8 cellular contexts compared by ENCODE assay signal in the genomic region with DNA sequence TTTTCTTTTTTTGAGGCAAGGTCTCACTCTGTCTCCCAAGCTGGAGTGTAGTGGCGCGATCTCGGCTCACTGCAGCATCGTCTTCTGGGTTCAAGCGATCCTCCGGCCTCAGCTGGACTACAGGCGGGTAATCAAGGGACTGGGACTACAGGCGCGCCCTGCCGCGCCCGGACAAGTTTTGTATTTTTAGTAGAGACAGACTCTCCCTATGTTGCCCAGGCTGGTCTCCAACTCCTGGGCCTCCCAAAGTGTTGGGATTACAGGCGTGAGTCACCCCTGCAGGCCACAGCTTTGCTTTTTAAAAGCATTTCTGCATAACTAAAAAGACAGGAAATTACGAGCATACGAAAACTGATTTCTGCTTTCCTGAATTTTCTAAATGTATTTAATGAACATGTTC. TPM values are rescaled to one million over a fixed set of nuclear protein-coding genes. Genes with fewer than 3 reads are reported as not detected.
DNase-seq lines count a peak whose midpoint lies in the region; ATAC-seq, FAIRE-seq and TF ChIP-seq lines count a peak whose summit lies in the region.

No MANE protein-coding gene starts in this region.

- no peak overlapping the region for H3K4me2 ChIP-seq in neural cell (ENCODE audit: low read length)

- TF ChIP-seq EP300 in neural cell (conservative IDR thresholded peaks at IDR 0.05; ENCODE audit: poor library complexity, severe bottlenecking), result no peak

- peaks cover 4% of the 10 kb centered on the region for H3K79me2 ChIP-seq in neural cell (replicated peaks; ENCODE audit: insufficient read depth, low read length)

- no peaks in the 10 kb centered on the region for H3K27me3 Mint-ChIP-seq in Caco-2 (ENCODE audit: insufficient read depth, unreplicated experiment)

- no peaks in the 10 kb centered on the region for H3F3A ChIP-seq in neural cell (ENCODE audit: insufficient read depth, low read length, poor library complexity, severe bottlenecking)

- no peak for FAIRE-seq in pancreas (lab: Jason Lieb, UNC)

- H3K9me3 Mint-ChIP-seq in Caco-2 (ENCODE audit: unreplicated experiment), result no peaks in the 10 kb centered on the region

- no peaks in the 10 kb centered on the region for H3K9me3 ChIP-seq in Caco-2
- no peaks in the 10 kb centered on the region for H3K9me3 ChIP-seq in ectodermal cell (ENCODE audit: control insufficient read depth, low read length)
- H3K9me3 ChIP-seq in neural cell (ENCODE audit: low read length), result no peaks in the 10 kb centered on the region
- no peaks in the 10 kb centered on the region for H3K9me3 ChIP-seq in pancreas

- H3K27ac ChIP-seq in ectodermal cell (ENCODE audit: insufficient read depth, low read depth, low read length, poor library complexity, severe bottlenecking) (no peak overlapping the region), neural cell (ENCODE audit: low read length) (peak overlapping the region; percentile 20), pancreas (no peak overlapping the region)

- intact Hi-C loops in Caco-2 (cut with micrococcal nuclease; ENCODE audit: unreplicated experiment) (no loop called here), pancreas (cut with DNase I) (no loop called here)

- H3K4me3 ChIP-seq in Caco-2 (ENCODE audit: low read depth, low read length) (no peak overlapping the region; the same call in 1 of the 2 replicates), NB4 (ENCODE audit: low read depth, low read length) (peak overlapping the region; percentile 53), ectodermal cell (ENCODE audit: insufficient read depth, low read depth, low read length) (peak overlapping the region; percentile 81), neural cell (ENCODE audit: low read length) (peak overlapping the region; percentile 98), pancreas (peak overlapping the region in 1 of 4 donors; percentile 87)

- TF ChIP-seq POLR2A in NB4 (IDR thresholded peaks at IDR 0.05; ENCODE audit: extremely low read depth, insufficient read length), result no peak

- H3K27ac Mint-ChIP-seq in Caco-2 (ENCODE audit: unreplicated experiment), result no peak overlapping the region

- TF ChIP-seq CTCF in Caco-2 (IDR thresholded peaks at IDR 0.05; ENCODE audit: insufficient read depth in 1 of 2, low read depth in 1 of 2, low read length in 1 of 2, severe bottlenecking in 1 of 2, unreplicated experiment in 1 of 2) (no peak), NB4 (IDR thresholded peaks at IDR 0.05; ENCODE audit: low read depth, low read length) (no peak), neural cell (IDR thresholded peaks at IDR 0.05; ENCODE audit: poor library complexity, severe bottlenecking) (no peak), pancreas (IDR thresholded peaks at IDR 0.05) (no peak)

- WGBS in ectodermal cell, 2 experiments, result 22 to 26% methylated on average over 15 of the region's 15 CpGs
- 91 to 94% methylated on average over 15 of the region's 15 CpGs for WGBS in pancreas, 2 donors

- H2AFZ ChIP-seq in neural cell (ENCODE audit: low read depth, low read length), result no peak overlapping the region

- H3K36me3 Mint-ChIP-seq in Caco-2 (ENCODE audit: insufficient read depth, unreplicated experiment), result no peaks in the 10 kb centered on the region

- ATAC-seq in pancreas (no peak), HG03025 (IDR thresholded peaks at IDR 0.05; ENCODE audit: low FRiP score, unreplicated experiment) (no peak)

- no peaks in the 10 kb centered on the region for H3K27me3 ChIP-seq in Caco-2 (replicated peaks; ENCODE audit: control insufficient read depth, insufficient read depth, low read length)
- H3K27me3 ChIP-seq in ectodermal cell (ENCODE audit: control insufficient read depth, insufficient read depth, low read length, poor library complexity, severe bottlenecking), result no peaks in the 10 kb centered on the region
- H3K27me3 ChIP-seq in neural cell (ENCODE audit: insufficient read depth, low read depth, low read length), result no peaks in the 10 kb centered on the region
- H3K27me3 ChIP-seq in pancreas, result no peaks in the 10 kb centered on the region

- H3K9me2 ChIP-seq in neural cell (ENCODE audit: insufficient read depth, low read length), result no peaks in the 10 kb centered on the region

- H4K20me1 ChIP-seq in neural cell (ENCODE audit: insufficient read depth), result no peaks in the 10 kb centered on the region

- no TSS peak for BruUV-seq in Caco-2 (replicated peaks; lab: Mats Ljungman, UMichigan)

- no peak for TF ChIP-seq RAD21 in neural cell (conservative IDR thresholded peaks at IDR 0.05)

- POLR2A ChIA-PET in Caco-2 (lab: Charles Lee), result no interaction called here

- no peak overlapping the region for H3K9ac ChIP-seq in neural cell (ENCODE audit: low read length)

- CTCF ChIA-PET in Caco-2 (lab: Charles Lee), result interaction anchor here (0.7 kb wide), 1 partner anchor 23 kb away, joined by 3 read pairs; no protein-coding TSS in a partner anchor

- no peaks in the 10 kb centered on the region for H3K4me1 Mint-ChIP-seq in Caco-2 (ENCODE audit: low read depth, unreplicated experiment)

- H3K4me3 Mint-ChIP-seq in Caco-2 (ENCODE audit: unreplicated experiment), result peak overlapping the region; percentile 80

- H3K36me3 ChIP-seq in Caco-2 (ENCODE audit: control insufficient read depth, insufficient read depth, low read length) (no peaks in the 10 kb centered on the region), ectodermal cell (ENCODE audit: control insufficient read depth, insufficient read depth, low read length) (no peaks in the 10 kb centered on the region), neural cell (ENCODE audit: insufficient read depth, low read length) (no peaks in the 10 kb centered on the region), pancreas (no peaks in the 10 kb centered on the region)

- peak in 1 of 2 experiments; percentile 0 for DNase-seq in Caco-2
- peak; percentile 26 for DNase-seq in NB4 (ENCODE audit: low read depth)
- DNase-seq in pancreas, result no peak
- no peak for DNase-seq in activated effector memory CD4-positive, alpha-beta T cell treated with Interleukin-2 at 50 U/mL for 16 hours
- DNase-seq in dedifferentiated amniotic fluid mesenchymal stem cell (ENCODE audit: extremely low spot score), result no peak

- 0 out of 2 replicates have a peak, but pooled peaks cover 4% of the 10 kb centered on the region for H3K4me1 ChIP-seq in Caco-2
- H3K4me1 ChIP-seq in ectodermal cell (ENCODE audit: control insufficient read depth, insufficient read depth, low read length), result peaks cover 15% of the 10 kb centered on the region
- peaks cover 4 to 9% (median 5%) of the 10 kb centered on the region in 3 donors for H3K4me1 ChIP-seq in pancreas

TF ChIP-seq in neural cell, 6 proteins besides CTCF, POLR2A, EP300 and RAD21:
- TF ChIP-seq TAF1 (IDR thresholded peaks at IDR 0.05; ENCODE audit: low read depth) (no peak), SMC3 (conservative IDR thresholded peaks at IDR 0.05; ENCODE audit: poor library complexity) (no peak), EZH2 (IDR thresholded peaks at IDR 0.05; ENCODE audit: borderline replicate concordance, insufficient read depth, low read length, poor library complexity, severe bottlenecking) (no peak), MXI1 (conservative IDR thresholded peaks at IDR 0.05; ENCODE audit: poor library complexity, severe bottlenecking) (no peak), POLR2AphosphoS5 (IDR thresholded peaks at IDR 0.05) (no peak)
- TF ChIP-seq, protein P1, sequence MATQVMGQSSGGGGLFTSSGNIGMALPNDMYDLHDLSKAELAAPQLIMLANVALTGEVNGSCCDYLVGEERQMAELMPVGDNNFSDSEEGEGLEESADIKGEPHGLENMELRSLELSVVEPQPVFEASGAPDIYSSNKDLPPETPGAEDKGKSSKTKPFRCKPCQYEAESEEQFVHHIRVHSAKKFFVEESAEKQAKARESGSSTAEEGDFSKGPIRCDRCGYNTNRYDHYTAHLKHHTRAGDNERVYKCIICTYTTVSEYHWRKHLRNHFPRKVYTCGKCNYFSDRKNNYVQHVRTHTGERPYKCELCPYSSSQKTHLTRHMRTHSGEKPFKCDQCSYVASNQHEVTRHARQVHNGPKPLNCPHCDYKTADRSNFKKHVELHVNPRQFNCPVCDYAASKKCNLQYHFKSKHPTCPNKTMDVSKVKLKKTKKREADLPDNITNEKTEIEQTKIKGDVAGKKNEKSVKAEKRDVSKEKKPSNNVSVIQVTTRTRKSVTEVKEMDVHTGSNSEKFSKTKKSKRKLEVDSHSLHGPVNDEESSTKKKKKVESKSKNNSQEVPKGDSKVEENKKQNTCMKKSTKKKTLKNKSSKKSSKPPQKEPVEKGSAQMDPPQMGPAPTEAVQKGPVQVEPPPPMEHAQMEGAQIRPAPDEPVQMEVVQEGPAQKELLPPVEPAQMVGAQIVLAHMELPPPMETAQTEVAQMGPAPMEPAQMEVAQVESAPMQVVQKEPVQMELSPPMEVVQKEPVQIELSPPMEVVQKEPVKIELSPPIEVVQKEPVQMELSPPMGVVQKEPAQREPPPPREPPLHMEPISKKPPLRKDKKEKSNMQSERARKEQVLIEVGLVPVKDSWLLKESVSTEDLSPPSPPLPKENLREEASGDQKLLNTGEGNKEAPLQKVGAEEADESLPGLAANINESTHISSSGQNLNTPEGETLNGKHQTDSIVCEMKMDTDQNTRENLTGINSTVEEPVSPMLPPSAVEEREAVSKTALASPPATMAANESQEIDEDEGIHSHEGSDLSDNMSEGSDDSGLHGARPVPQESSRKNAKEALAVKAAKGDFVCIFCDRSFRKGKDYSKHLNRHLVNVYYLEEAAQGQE (IDR thresholded peaks at IDR 0.05; ENCODE audit: borderline replicate concordance), result no peak

RNA-seq across cellular contexts. Expression of a gene that starts 0.9 kb away (rescaled TPM):
- total RNA-seq in Caco-2 (2022) (15.7 and 15.9 TPM in 2 replicates), pancreas (10 to 100 TPM in 4 of 6 donors, 1 to 10 TPM in 2; 8.9 to 17.9 (median 11.4) TPM)
- polyA plus RNA-seq in ectodermal cell (2013, experiment 1 of 4), result 54.4 TPM
- 51.6 TPM for polyA plus RNA-seq in ectodermal cell (2013, experiment 2 of 4)
- 43.1 TPM for polyA plus RNA-seq in ectodermal cell (2013, experiment 3 of 4)
- polyA plus RNA-seq in ectodermal cell (2013, experiment 4 of 4), result 44.7 TPM
- polyA plus RNA-seq in neural cell (19.2 and 24.9 TPM in 2 replicates), pancreas (10 to 100 TPM in 1 of 2 donors, 1 to 10 TPM in 1; 5.8 to 10.7 TPM)
- polyA minus RNA-seq in neural cell, result 25.1 and 34.5 TPM in 2 replicates

RNA-seq across cellular contexts. Expression of a gene that starts 28.0 kb away (rescaled TPM):
- 20.3 and 20.6 TPM in 2 replicates for total RNA-seq in Caco-2 (2022)
- 40.9 TPM for polyA plus RNA-seq in ectodermal cell (2013, experiment 1 of 4)
- 46.1 TPM for polyA plus RNA-seq in ectodermal cell (2013, experiment 2 of 4)
- 34.1 TPM for polyA plus RNA-seq in ectodermal cell (2013, experiment 3 of 4)
- polyA plus RNA-seq in ectodermal cell (2013, experiment 4 of 4), result 32.5 TPM
- polyA plus RNA-seq in neural cell, result 25.2 and 31.1 TPM in 2 replicates
- 24.8 and 31.4 TPM in 2 replicates for polyA minus RNA-seq in neural cell
- 10 to 100 TPM; 12.4 to 23.7 (median 18.5) TPM for total RNA-seq in pancreas
- polyA plus RNA-seq in pancreas, result 1 to 10 TPM; 7.1 to 8.0 TPM
